ENCODE assay signal across 1 cellular context in genomic region chr16:19717781-19718623, GRCh38.
TF ChIP-seq lines count a peak whose summit lies in the region.

Gene IQCK, plus strand, starts transcription at chr16:19718271. Its CDS starts 36 bp downstream, at chr16:19718307.
A gene with protein sequence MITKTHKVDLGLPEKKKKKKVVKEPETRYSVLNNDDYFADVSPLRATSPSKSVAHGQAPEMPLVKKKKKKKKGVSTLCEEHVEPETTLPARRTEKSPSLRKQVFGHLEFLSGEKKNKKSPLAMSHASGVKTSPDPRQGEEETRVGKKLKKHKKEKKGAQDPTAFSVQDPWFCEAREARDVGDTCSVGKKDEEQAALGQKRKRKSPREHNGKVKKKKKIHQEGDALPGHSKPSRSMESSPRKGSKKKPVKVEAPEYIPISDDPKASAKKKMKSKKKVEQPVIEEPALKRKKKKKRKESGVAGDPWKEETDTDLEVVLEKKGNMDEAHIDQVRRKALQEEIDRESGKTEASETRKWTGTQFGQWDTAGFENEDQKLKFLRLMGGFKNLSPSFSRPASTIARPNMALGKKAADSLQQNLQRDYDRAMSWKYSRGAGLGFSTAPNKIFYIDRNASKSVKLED (minus strand): TSS chr16:19718227. CDS start chr16:19715035, 3,192 bp downstream.

TF ChIP-seq in HepG2, 621 proteins besides CTCF, POLR2A, EP300 and RAD21 (continued from another document and continues in another):
- TF ChIP-seq, protein P1, sequence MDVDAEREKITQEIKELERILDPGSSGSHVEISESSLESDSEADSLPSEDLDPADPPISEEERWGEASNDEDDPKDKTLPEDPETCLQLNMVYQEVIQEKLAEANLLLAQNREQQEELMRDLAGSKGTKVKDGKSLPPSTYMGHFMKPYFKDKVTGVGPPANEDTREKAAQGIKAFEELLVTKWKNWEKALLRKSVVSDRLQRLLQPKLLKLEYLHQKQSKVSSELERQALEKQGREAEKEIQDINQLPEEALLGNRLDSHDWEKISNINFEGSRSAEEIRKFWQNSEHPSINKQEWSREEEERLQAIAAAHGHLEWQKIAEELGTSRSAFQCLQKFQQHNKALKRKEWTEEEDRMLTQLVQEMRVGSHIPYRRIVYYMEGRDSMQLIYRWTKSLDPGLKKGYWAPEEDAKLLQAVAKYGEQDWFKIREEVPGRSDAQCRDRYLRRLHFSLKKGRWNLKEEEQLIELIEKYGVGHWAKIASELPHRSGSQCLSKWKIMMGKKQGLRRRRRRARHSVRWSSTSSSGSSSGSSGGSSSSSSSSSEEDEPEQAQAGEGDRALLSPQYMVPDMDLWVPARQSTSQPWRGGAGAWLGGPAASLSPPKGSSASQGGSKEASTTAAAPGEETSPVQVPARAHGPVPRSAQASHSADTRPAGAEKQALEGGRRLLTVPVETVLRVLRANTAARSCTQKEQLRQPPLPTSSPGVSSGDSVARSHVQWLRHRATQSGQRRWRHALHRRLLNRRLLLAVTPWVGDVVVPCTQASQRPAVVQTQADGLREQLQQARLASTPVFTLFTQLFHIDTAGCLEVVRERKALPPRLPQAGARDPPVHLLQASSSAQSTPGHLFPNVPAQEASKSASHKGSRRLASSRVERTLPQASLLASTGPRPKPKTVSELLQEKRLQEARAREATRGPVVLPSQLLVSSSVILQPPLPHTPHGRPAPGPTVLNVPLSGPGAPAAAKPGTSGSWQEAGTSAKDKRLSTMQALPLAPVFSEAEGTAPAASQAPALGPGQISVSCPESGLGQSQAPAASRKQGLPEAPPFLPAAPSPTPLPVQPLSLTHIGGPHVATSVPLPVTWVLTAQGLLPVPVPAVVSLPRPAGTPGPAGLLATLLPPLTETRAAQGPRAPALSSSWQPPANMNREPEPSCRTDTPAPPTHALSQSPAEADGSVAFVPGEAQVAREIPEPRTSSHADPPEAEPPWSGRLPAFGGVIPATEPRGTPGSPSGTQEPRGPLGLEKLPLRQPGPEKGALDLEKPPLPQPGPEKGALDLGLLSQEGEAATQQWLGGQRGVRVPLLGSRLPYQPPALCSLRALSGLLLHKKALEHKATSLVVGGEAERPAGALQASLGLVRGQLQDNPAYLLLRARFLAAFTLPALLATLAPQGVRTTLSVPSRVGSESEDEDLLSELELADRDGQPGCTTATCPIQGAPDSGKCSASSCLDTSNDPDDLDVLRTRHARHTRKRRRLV (CRISPR knock-in tag; IDR thresholded peaks at IDR 0.05) = peak; percentile 81; the same call in 1 of the 2 replicates
- peak; percentile 93 for TF ChIP-seq FOXC1 (CRISPR knock-in tag; IDR thresholded peaks at IDR 0.05; ENCODE audit: borderline replicate concordance)
- peak; percentile 21; the same call in 1 of the 2 replicates for TF ChIP-seq ZBTB49 (CRISPR knock-in tag; IDR thresholded peaks at IDR 0.05; ENCODE audit: borderline replicate concordance)
- peak; percentile 98; the same call in 1 of the 2 replicates for TF ChIP-seq PAWR (CRISPR knock-in tag; IDR thresholded peaks at IDR 0.05; ENCODE audit: borderline replicate concordance)
- TF ChIP-seq TBX2 (CRISPR knock-in tag; IDR thresholded peaks at IDR 0.05; ENCODE audit: borderline replicate concordance) = peak; percentile 91
- TF ChIP-seq, protein P2, sequence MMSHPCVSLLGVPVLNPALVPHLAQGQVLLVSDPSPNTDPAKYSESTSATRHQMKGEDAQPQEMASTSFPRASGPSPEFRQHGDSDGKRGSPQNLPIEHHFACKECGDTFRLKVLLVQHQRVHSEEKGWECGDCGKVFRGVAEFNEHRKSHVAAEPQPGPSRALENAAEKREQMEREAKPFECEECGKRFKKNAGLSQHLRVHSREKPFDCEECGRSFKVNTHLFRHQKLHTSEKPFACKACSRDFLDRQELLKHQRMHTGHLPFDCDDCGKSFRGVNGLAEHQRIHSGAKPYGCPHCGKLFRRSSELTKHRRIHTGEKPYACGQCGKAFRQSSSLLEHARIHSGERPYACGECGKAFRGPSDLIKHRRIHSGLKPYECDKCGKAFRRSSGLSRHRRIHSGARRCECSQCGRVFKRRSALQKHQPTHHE (CRISPR knock-in tag; IDR thresholded peaks at IDR 0.05; ENCODE audit: borderline replicate concordance) = peak; percentile 86; the same call in 1 of the 2 replicates
- TF ChIP-seq GABPB1 (CRISPR knock-in tag; IDR thresholded peaks at IDR 0.05) = peak; percentile 100
- TF ChIP-seq KLF11 (CRISPR knock-in tag; IDR thresholded peaks at IDR 0.05) = no peak
- TF ChIP-seq GATAD1 (CRISPR knock-in tag; IDR thresholded peaks at IDR 0.05) = peak; percentile 95
- peak; percentile 62 for TF ChIP-seq MED1 (CRISPR knock-in tag; IDR thresholded peaks at IDR 0.05)
- TF ChIP-seq CBFB (CRISPR knock-in tag; IDR thresholded peaks at IDR 0.05) = peak; percentile 57
- 0 out of 2 replicates have a peak, but pooled peaks have one; percentile 7 for TF ChIP-seq ZNF652 (CRISPR knock-in tag; IDR thresholded peaks at IDR 0.05; ENCODE audit: borderline replicate concordance, low read depth)
- no peak for TF ChIP-seq ATM (IDR thresholded peaks at IDR 0.05; ENCODE audit: borderline replicate concordance)
- peak; percentile 93 for TF ChIP-seq GTF3A (CRISPR knock-in tag; conservative IDR thresholded peaks at IDR 0.05)
- TF ChIP-seq ZNF530 (CRISPR knock-in tag; IDR thresholded peaks at IDR 0.05; ENCODE audit: low read depth) = no peak
- TF ChIP-seq GRHL1 (CRISPR knock-in tag; conservative IDR thresholded peaks at IDR 0.05) = no peak
- peak; percentile 99 for TF ChIP-seq THAP9 (CRISPR knock-in tag; IDR thresholded peaks at IDR 0.05; ENCODE audit: borderline replicate concordance)
- TF ChIP-seq ZNF772 (CRISPR knock-in tag; IDR thresholded peaks at IDR 0.05) = peak; percentile 92; the same call in 1 of the 2 replicates
- peak in 1 of 2 experiments; percentile 97; a peak in 3 of 4 replicates for TF ChIP-seq KLF16 (CRISPR knock-in tag; IDR thresholded peaks at IDR 0.05)
- TF ChIP-seq, protein P3, sequence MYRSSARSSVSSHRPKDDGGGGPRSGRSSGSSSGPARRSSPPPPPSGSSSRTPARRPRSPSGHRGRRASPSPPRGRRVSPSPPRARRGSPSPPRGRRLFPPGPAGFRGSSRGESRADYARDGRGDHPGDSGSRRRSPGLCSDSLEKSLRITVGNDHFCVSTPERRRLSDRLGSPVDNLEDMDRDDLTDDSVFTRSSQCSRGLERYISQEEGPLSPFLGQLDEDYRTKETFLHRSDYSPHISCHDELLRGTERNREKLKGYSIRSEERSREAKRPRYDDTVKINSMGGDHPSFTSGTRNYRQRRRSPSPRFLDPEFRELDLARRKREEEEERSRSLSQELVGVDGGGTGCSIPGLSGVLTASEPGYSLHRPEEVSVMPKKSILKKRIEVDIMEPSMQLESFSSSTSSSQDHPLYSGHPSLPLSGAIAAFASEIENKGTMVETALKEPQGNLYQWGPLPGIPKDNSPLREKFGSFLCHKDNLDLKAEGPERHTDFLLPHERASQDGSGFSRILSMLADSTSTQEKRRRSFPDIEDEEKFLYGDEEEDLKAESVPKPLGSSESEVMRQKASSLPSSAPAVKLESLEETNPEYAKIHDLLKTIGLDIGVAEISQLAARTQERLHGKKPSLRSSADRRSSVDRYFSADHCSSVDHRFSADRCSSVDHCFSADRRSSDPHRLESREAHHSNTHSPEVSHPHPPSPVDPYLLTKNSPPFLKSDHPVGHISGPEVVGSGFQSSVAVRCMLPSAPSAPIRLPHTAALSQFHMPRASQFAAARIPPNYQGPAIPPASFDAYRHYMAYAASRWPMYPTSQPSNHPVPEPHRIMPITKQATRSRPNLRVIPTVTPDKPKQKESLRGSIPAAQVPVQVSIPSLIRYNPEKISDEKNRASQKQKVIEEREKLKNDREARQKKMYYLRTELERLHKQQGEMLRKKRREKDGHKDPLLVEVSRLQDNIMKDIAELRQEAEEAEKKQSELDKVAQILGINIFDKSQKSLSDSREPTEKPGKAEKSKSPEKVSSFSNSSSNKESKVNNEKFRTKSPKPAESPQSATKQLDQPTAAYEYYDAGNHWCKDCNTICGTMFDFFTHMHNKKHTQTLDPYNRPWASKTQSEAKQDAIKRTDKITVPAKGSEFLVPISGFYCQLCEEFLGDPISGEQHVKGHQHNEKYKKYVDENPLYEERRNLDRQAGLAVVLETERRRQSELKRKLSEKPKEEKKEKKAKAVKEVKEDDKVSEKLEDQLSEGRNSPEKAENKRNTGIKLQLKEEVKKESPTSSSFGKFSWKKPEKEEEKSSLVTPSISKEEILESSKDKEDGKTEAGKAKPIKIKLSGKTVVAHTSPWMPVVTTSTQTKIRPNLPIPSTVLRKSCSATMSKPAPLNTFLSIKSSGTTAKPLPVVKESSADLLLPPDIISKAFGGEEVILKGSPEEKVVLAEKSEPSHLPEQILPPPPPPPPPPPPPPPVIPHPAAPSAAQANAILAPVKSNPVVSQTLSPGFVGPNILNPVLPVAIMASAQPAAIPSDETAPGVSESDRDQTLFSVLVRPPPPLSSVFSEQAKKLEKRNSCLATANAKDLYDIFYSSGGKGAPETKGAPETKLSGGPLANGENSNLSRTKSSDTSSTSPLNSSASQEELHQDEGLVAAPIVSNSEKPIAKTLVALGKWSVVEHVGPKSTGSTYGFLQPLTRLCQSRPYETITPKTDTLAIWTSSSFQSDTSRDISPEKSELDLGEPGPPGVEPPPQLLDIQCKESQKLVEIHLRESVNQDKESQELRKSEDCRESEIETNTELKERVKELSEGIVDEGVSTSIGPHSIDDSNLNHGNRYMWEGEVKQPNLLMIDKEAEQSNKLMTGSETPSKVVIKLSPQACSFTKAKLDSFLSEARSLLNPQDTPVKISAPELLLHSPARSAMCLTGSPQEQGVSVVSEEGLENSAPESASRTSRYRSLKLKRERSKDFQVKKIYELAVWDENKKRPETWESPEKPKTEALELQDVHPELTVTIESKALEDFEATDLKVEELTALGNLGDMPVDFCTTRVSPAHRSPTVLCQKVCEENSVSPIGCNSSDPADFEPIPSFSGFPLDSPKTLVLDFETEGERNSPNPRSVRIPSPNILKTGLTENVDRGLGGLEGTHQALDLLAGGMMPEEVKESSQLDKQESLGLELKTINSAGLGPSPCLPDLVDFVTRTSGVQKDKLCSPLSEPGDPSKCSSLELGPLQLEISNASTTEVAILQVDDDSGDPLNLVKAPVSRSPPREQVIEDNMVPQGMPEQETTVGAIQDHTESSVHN (CRISPR knock-in tag; IDR thresholded peaks at IDR 0.05) = peak; percentile 96
